Comparison of ENCODE assay signal across 9 cellular contexts in the genomic region with DNA sequence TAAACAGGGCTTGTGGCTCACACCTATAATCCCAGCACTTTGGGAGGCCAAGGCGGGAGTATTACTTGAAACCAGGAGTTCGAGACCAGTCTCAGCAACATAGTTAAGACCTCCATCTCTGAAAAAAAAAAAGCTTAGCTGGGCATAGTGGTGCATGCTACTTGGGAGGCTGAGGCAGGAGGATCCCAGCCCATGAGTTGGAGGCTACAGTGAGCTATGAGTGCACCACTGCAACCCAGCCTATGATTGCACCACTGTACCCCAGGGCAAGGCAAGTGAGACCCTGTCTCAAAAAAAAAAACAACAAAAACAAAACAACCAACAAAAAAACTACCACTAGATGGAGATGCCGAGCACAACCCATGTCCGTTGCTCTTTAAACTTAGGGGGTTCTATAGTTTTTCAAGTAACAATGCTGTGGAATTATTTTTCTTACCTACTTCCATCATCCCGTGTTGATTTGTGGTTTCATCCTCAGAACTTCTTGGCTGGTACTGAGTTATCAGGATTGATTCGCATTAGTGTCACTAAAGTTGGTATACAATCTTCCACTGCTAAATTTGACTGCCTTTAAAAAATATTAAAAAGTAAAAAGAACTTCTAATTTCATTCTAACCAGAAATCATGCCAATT. TPM values are rescaled to one million over a fixed set of nuclear protein-coding genes. Genes with fewer than 3 reads are reported as not detected.
DNase-seq lines count a peak whose midpoint lies in the region; ATAC-seq and TF ChIP-seq lines count a peak whose summit lies in the region.
"Had no signal": no experiment of that assay in that cellular context is flagged by ENCODE, and none has a peak within 500 bp of the region (broad histone marks: within the 10 kb centered on the region; RNA-seq: fewer than 3 reads in every experiment).

No MANE protein-coding gene starts in this region.

- H3K9me3 ChIP-seq in BE2C (no peaks in the 10 kb centered on the region), neuronal stem cell (replicated peaks in 1 of 2; ENCODE audit: control insufficient read depth in 2 of 2, insufficient read depth in 1 of 2, low read depth in 1 of 2, low read length in 2 of 2) (no peaks in the 10 kb centered on the region)

- H4K91ac ChIP-seq in neuronal stem cell (ENCODE audit: low read depth, low read length, poor library complexity), result no peak overlapping the region

- H3K79me1 ChIP-seq in neuronal stem cell (ENCODE audit: low read depth, low read length), result no peaks in the 10 kb centered on the region

- no peak for ATAC-seq in stimulated activated effector memory CD8-positive, alpha-beta T cell treated with anti-CD3 and anti-CD28 coated beads, Interleukin-12 subunit alpha, Interleukin-12 subunit beta, amount 100 ng/mL, for 72 hours
- no peak for ATAC-seq in GM21526 (IDR thresholded peaks at IDR 0.05; ENCODE audit: low FRiP score, unreplicated experiment)

- no peak for DNase-seq in BE2C
- no peak for DNase-seq in GM10266 (ENCODE audit: extremely low spot score)
- peak; percentile 68 for DNase-seq in NCI-H82 (lab: John Stamatoyannopoulos, UW)
- DNase-seq in coronary artery (ENCODE audit: low spot score), result no peak
- peak; percentile 51 for DNase-seq in neuronal stem cell (ENCODE audit: low spot score)
- no peak for DNase-seq in stimulated activated effector memory CD8-positive, alpha-beta T cell treated with anti-CD3 and anti-CD28 coated beads, Interleukin-12 subunit alpha, Interleukin-12 subunit beta, amount 100 ng/mL, for 72 hours (ENCODE audit: low spot score in 2 of 2)
- no peak for DNase-seq in NOMO-1 treated with DMSO at 0.1 percent for 48 hours (lab: John Stamatoyannopoulos, UW; ENCODE audit: unreplicated experiment)

- peaks cover 34% of the 10 kb centered on the region for H3K4me1 Mint-ChIP-seq in stimulated activated effector memory CD8-positive, alpha-beta T cell treated with anti-CD3 and anti-CD28 coated beads, Interleukin-12 subunit alpha, Interleukin-12 subunit beta, amount 100 ng/mL, for 72 hours

- no peaks in the 10 kb centered on the region for H3K9me3 Mint-ChIP-seq in stimulated activated effector memory CD8-positive, alpha-beta T cell treated with anti-CD3 and anti-CD28 coated beads, Interleukin-12 subunit alpha, Interleukin-12 subunit beta, amount 100 ng/mL, for 72 hours

- no peak overlapping the region for H3K27ac ChIP-seq in coronary artery
- H3K27ac ChIP-seq in neuronal stem cell (replicated peaks; ENCODE audit: low read length), result no peak overlapping the region
- H3K27ac ChIP-seq: SK-N-MC had no signal

- H3K4me3 Mint-ChIP-seq in stimulated activated effector memory CD8-positive, alpha-beta T cell treated with anti-CD3 and anti-CD28 coated beads, Interleukin-12 subunit alpha, Interleukin-12 subunit beta, amount 100 ng/mL, for 72 hours, result no peak overlapping the region

- no peak overlapping the region for H3K18ac ChIP-seq in neuronal stem cell (ENCODE audit: low read length)

- TF ChIP-seq CTCF in BE2C (IDR thresholded peaks at IDR 0.05; ENCODE audit: low read depth, low read length) (peak; percentile 84), GM10266 (IDR thresholded peaks at IDR 0.05; ENCODE audit: control insufficient read depth, insufficient read depth, low read depth, missing control alignments) (peak; percentile 47), coronary artery (IDR thresholded peaks at IDR 0.05) (peak; percentile 36)

- H3K9ac ChIP-seq in neuronal stem cell (ENCODE audit: low read depth, low read length, poor library complexity), result no peak overlapping the region

- no peak overlapping the region for H2BK5ac ChIP-seq in neuronal stem cell (ENCODE audit: low read length)

- no peak overlapping the region for H2BK15ac ChIP-seq in neuronal stem cell (ENCODE audit: low read length)

- no peak overlapping the region for H3K23ac ChIP-seq in neuronal stem cell (ENCODE audit: low read depth, low read length, poor library complexity)

- H3K4me1 ChIP-seq in BE2C, result peaks cover 4% of the 10 kb centered on the region
- peaks cover under 1 to 3% of the 10 kb centered on the region in 2 donors for H3K4me1 ChIP-seq in neuronal stem cell (ENCODE audit: control insufficient read depth in 2 of 2, insufficient read depth in 1 of 2, low read depth in 1 of 2, low read length in 2 of 2)

- H3K4ac ChIP-seq in neuronal stem cell (ENCODE audit: low read length), result no peak overlapping the region

- H3K36me3 Mint-ChIP-seq in stimulated activated effector memory CD8-positive, alpha-beta T cell treated with anti-CD3 and anti-CD28 coated beads, Interleukin-12 subunit alpha, Interleukin-12 subunit beta, amount 100 ng/mL, for 72 hours, result peaks cover 9% of the 10 kb centered on the region

- no peak overlapping the region for H2BK120ac ChIP-seq in neuronal stem cell (ENCODE audit: low read depth, low read length)

- H3K4me3 ChIP-seq in BE2C (ENCODE audit: low read depth, low read length) (no peak overlapping the region), coronary artery (no peak overlapping the region), neuronal stem cell (ENCODE audit: low read length in 2 of 2) (no peak overlapping the region)

- no peak overlapping the region for H3K14ac ChIP-seq in neuronal stem cell (ENCODE audit: low read length)

- H2AFZ ChIP-seq in neuronal stem cell (ENCODE audit: low read length), result no peak overlapping the region

- H3K27me3 ChIP-seq in BE2C (peaks cover 8% of the 10 kb centered on the region; the same call in 1 of the 2 replicates), neuronal stem cell (ENCODE audit: control insufficient read depth in 3 of 3, insufficient read depth in 3 of 3, low read depth in 1 of 3, low read length in 3 of 3) (no peaks in the 10 kb centered on the region)

- no peak overlapping the region for H2AK5ac ChIP-seq in neuronal stem cell (ENCODE audit: low read depth, low read length)

- H3K4me2 ChIP-seq in neuronal stem cell (ENCODE audit: insufficient read depth, low read length, poor library complexity, severe bottlenecking), result no peak overlapping the region

- H4K8ac ChIP-seq in neuronal stem cell (ENCODE audit: low read depth, low read length), result no peak overlapping the region

- no peak overlapping the region for H3K27ac Mint-ChIP-seq in stimulated activated effector memory CD8-positive, alpha-beta T cell treated with anti-CD3 and anti-CD28 coated beads, Interleukin-12 subunit alpha, Interleukin-12 subunit beta, amount 100 ng/mL, for 72 hours

- no peak overlapping the region for H2BK12ac ChIP-seq in neuronal stem cell (ENCODE audit: low read length)

- WGBS in neuronal stem cell (ENCODE audit: extremely low coverage in 2 of 2, insufficient read length in 2 of 2, insufficient replicate concordance in 1 of 2), 2 donors, result no CpG with 5 or more reads among the region's 6 CpGs

- H3K36me3 ChIP-seq in BE2C, result no peaks in the 10 kb centered on the region
- H3K36me3 ChIP-seq in neuronal stem cell (replicated peaks in 1 of 2; ENCODE audit: control insufficient read depth in 2 of 2, insufficient read depth in 2 of 2, low read length in 2 of 2), result no peaks in the 10 kb centered on the region

RNA-seq across cellular contexts. Expression of a gene that starts 12.2 kb away (rescaled TPM):
- 396 TPM for polyA plus RNA-seq in BE2C (2012; ENCODE audit: insufficient read depth, insufficient read length, low read depth)
- polyA plus RNA-seq in neuronal stem cell (2013, experiment 1 of 2), result 84.5 TPM
- 85.1 TPM for polyA plus RNA-seq in neuronal stem cell (2013, experiment 2 of 2)

RNA-seq across cellular contexts. Expression of a gene that starts 15.0 kb away (rescaled TPM):
- not detected for polyA plus RNA-seq in BE2C (2012; ENCODE audit: insufficient read depth, insufficient read length, low read depth)
- 0.99 TPM for polyA plus RNA-seq in neuronal stem cell (2013, experiment 1 of 2)
- polyA plus RNA-seq in neuronal stem cell (2013, experiment 2 of 2), result 1.0 TPM

RNA-seq across cellular contexts. Expression of a gene that starts 22.7 kb away (rescaled TPM):
- polyA plus RNA-seq in BE2C (2012; ENCODE audit: insufficient read depth, insufficient read length, low read depth), result 18.2 TPM
- polyA plus RNA-seq in neuronal stem cell (2013, experiment 1 of 2), result 15.9 TPM
- 15.7 TPM for polyA plus RNA-seq in neuronal stem cell (2013, experiment 2 of 2)

RNA-seq across cellular contexts. Expression of a gene that starts 33.0 kb away (rescaled TPM):
- polyA plus RNA-seq in BE2C (2012; ENCODE audit: insufficient read depth, insufficient read length, low read depth), result 4.9 TPM
- polyA plus RNA-seq in neuronal stem cell (2013, experiment 1 of 2), result not detected
- polyA plus RNA-seq in neuronal stem cell (2013, experiment 2 of 2), result not detected

RNA-seq across cellular contexts. Expression of a gene that starts 33.2 kb away (rescaled TPM):
- polyA plus RNA-seq in BE2C (2012; ENCODE audit: insufficient read depth, insufficient read length, low read depth), result 44.5 TPM
- polyA plus RNA-seq in neuronal stem cell (2013, experiment 1 of 2), result 0.81 TPM
- polyA plus RNA-seq in neuronal stem cell (2013, experiment 2 of 2), result 0.79 TPM

Comparison
In these comparisons a context has a peak if more than half of its experiments do, and no peak if none do; other contexts are left out.
1. DNase-seq: peak in NCI-H82 (single experiment) and neuronal stem cell (single experiment); none in BE2C (single experiment), GM10266 (single experiment), coronary artery (single experiment), stimulated activated effector memory CD8-positive, alpha-beta T cell treated with anti-CD3 and anti-CD28 coated beads, Interleukin-12 subunit alpha, Interleukin-12 subunit beta, amount 100 ng/mL, for 72 hours (0 of 2) and NOMO-1 treated with DMSO at 0.1 percent for 48 hours (single experiment).
2. Peak in every context shown above with its lines, with median percentiles within 50 percentile points of each other: CTCF ChIP-seq.